ENCODE assay signal across 1 cellular context in the genomic region with DNA sequence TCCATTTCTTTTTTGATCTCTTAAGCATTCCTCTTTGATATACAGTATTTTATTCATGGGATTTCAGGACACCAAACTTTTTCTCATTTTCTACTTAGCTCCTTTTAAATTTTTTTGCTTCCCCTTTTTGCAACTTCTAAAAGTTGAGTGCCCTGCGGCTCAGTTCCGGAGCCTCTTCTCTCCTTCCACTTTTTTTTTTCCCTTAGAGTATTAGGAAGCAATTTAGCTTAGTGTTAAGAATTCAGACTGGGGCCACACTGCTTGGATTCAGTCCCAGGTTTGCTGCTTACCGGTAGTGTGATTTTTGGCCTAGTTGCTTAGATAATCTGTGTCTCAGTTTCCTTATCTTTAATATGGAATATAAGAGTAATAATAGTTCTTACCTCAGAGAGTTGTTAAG.
TF ChIP-seq lines count a peak whose summit lies in the region.

No MANE protein-coding gene starts in this region.

TF ChIP-seq in K562, 482 proteins besides CTCF, POLR2A, EP300 and RAD21 (continued from another document):
- no peak for TF ChIP-seq POLR2G (IDR thresholded peaks at IDR 0.05; ENCODE audit: low read depth, low read length)
- no peak for TF ChIP-seq ZNF785 (CRISPR knock-in tag; IDR thresholded peaks at IDR 0.05)
- TF ChIP-seq, protein P1, sequence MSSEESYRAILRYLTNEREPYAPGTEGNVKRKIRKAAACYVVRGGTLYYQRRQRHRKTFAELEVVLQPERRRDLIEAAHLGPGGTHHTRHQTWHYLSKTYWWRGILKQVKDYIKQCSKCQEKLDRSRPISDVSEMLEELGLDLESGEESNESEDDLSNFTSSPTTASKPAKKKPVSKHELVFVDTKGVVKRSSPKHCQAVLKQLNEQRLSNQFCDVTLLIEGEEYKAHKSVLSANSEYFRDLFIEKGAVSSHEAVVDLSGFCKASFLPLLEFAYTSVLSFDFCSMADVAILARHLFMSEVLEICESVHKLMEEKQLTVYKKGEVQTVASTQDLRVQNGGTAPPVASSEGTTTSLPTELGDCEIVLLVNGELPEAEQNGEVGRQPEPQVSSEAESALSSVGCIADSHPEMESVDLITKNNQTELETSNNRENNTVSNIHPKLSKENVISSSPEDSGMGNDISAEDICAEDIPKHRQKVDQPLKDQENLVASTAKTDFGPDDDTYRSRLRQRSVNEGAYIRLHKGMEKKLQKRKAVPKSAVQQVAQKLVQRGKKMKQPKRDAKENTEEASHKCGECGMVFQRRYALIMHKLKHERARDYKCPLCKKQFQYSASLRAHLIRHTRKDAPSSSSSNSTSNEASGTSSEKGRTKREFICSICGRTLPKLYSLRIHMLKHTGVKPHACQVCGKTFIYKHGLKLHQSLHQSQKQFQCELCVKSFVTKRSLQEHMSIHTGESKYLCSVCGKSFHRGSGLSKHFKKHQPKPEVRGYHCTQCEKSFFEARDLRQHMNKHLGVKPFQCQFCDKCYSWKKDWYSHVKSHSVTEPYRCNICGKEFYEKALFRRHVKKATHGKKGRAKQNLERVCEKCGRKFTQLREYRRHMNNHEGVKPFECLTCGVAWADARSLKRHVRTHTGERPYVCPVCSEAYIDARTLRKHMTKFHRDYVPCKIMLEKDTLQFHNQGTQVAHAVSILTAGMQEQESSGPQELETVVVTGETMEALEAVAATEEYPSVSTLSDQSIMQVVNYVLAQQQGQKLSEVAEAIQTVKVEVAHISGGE (CRISPR knock-in tag; IDR thresholded peaks at IDR 0.05) = no peak
- no peak for TF ChIP-seq ARNT (IDR thresholded peaks at IDR 0.05)
- no peak for TF ChIP-seq NFIX (CRISPR knock-in tag; IDR thresholded peaks at IDR 0.05; ENCODE audit: low read depth)
- TF ChIP-seq CHD1 (IDR thresholded peaks at IDR 0.05; ENCODE audit: low read length) = no peak
- TF ChIP-seq JUND (IDR thresholded peaks at IDR 0.05; ENCODE audit: borderline replicate concordance, low read depth, low read length) = no peak
- TF ChIP-seq JUND (tag; IDR thresholded peaks at IDR 0.05; ENCODE audit: borderline replicate concordance, low read depth, low read length) = no peak
- TF ChIP-seq NR2C1 (IDR thresholded peaks at IDR 0.05) = no peak
- TF ChIP-seq NR2C1 (tag; IDR thresholded peaks at IDR 0.05) = no peak
- TF ChIP-seq ZSCAN32 (CRISPR knock-in tag; IDR thresholded peaks at IDR 0.05) = no peak
- TF ChIP-seq ILF3 (IDR thresholded peaks at IDR 0.05; ENCODE audit: borderline replicate concordance) = no peak
